ENCODE assay signal across 29 cellular contexts in the genomic region with DNA sequence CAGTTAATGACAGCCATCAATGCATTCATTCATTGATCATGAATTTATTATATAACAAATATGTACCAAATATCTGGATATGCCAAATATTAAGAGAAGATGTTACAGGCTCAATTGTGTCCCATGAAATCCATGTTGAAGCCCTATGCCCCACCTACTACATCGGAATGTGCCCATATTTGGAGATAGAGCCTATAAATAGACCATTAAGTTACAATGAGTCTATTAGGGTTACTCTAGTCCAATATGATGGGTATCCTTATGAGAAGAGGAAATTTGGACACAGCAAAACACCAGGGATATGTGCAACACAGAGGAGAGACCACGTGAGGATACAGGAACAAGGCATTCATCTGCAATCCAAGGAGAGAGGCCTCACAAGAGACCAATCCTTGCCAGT.
"Had no signal": no experiment of that assay in that cellular context is flagged by ENCODE, and none has a peak within 500 bp of the region (broad histone marks: within the 10 kb centered on the region; RNA-seq: fewer than 3 reads in every experiment).

No MANE protein-coding gene starts in this region.

- H3K4me3 ChIP-seq: neural progenitor cell, pancreas, prostate gland, right lobe of liver, sigmoid colon, skin epidermis, smooth muscle cell, spleen, suprapubic skin, testis, tibial artery, transverse colon, upper lobe of right lung, uterus had no signal

- H3K4me1 ChIP-seq: neural progenitor cell, pancreas, prostate gland, right lobe of liver, sigmoid colon, spleen, suprapubic skin, testis, tibial artery, transverse colon, upper lobe of right lung, uterus had no signal

- H3K4me1 Mint-ChIP-seq: naive thymus-derived CD4-positive, alpha-beta T cell; natural killer cell; nephron; neural progenitor cell; stimulated activated memory B cell treated with anti-CD40 and anti-IgM and Interleukin-4, amounts not matched to agents 10 μg/mL and 1 μg/mL and 100 μg/mL, for 72 hours; stimulated activated naive CD8-positive, alpha-beta T cell treated with anti-CD3 and anti-CD28 coated beads, Interleukin-15, amount 100 ng/mL, for 72 hours had no signal

- ATAC-seq: naive thymus-derived CD4-positive, alpha-beta T cell; natural killer cell; pancreas; right cardiac atrium; right lobe of liver; stimulated activated memory B cell treated with anti-CD40 and anti-IgM and Interleukin-4, amounts not matched to agents 10 μg/mL and 1 μg/mL and 100 μg/mL, for 72 hours; stimulated activated naive CD8-positive, alpha-beta T cell treated with anti-CD3 and anti-CD28 coated beads, Interleukin-15, amount 100 ng/mL, for 72 hours; stimulated activated naive CD8-positive, alpha-beta T cell treated with anti-CD3 and anti-CD28 coated beads, Interleukin-15, Interleukin-2, amounts not matched to agents 100 U/mL and 50 U/mL, for 24 hours; upper lobe of right lung had no signal

- H3K9ac ChIP-seq: neural progenitor cell had no signal

- H3K27me3 ChIP-seq: neural progenitor cell, pancreas, sigmoid colon, spleen, suprapubic skin, testis, tibial artery, transverse colon, upper lobe of right lung, uterus had no signal

- H3K27me3 Mint-ChIP-seq: naive thymus-derived CD4-positive, alpha-beta T cell; stimulated activated memory B cell treated with anti-CD40 and anti-IgM and Interleukin-4, amounts not matched to agents 10 μg/mL and 1 μg/mL and 100 μg/mL, for 72 hours; stimulated activated naive CD8-positive, alpha-beta T cell treated with anti-CD3 and anti-CD28 coated beads, Interleukin-15, amount 100 ng/mL, for 72 hours; type B pancreatic cell had no signal

- H3K9me3 Mint-ChIP-seq: naive thymus-derived CD4-positive, alpha-beta T cell; nephron; stimulated activated memory B cell treated with anti-CD40 and anti-IgM and Interleukin-4, amounts not matched to agents 10 μg/mL and 1 μg/mL and 100 μg/mL, for 72 hours; stimulated activated naive CD8-positive, alpha-beta T cell treated with anti-CD3 and anti-CD28 coated beads, Interleukin-15, amount 100 ng/mL, for 72 hours; type B pancreatic cell had no signal

- H3K9me3 ChIP-seq: pancreas, prostate gland, right lobe of liver, sigmoid colon, spleen, suprapubic skin, testis, tibial artery, transverse colon, upper lobe of right lung, uterus had no signal

- FAIRE-seq: pancreas had no signal

- DNase-seq: naive thymus-derived CD4-positive, alpha-beta T cell; natural killer cell; pancreas; right cardiac atrium; right lobe of liver; sigmoid colon; spleen; stimulated activated CD4-positive, alpha-beta T cell treated with anti-CD3 and anti-CD28 coated beads, Interleukin-12 subunit alpha, Interleukin-12 subunit beta, amount 100 ng/mL, for 4 hours; stimulated activated CD4-positive, alpha-beta T cell treated with anti-CD3 and anti-CD28 coated beads, Interleukin-1b, Interleukin-23, amount 100 ng/mL, for 48 hours; stimulated activated CD4-positive, alpha-beta T cell treated with anti-CD3 and anti-CD28 coated beads, Interleukin-4, amount 100 ng/mL, for 1 hour; stimulated activated CD4-positive, alpha-beta T cell treated with anti-CD3 and anti-CD28 coated beads, Interleukin-4, amount 100 ng/mL, for 4 hours; stimulated activated CD8-positive, alpha-beta memory T cell treated with anti-CD3 and anti-CD28 coated beads, Interleukin-4, amount 100 ng/mL, for 48 hours; stimulated activated naive CD4-positive, alpha-beta T cell; stimulated activated naive CD8-positive, alpha-beta T cell treated with anti-CD3 and anti-CD28 coated beads, Interleukin-15, amount 100 ng/mL, for 72 hours; stimulated activated naive CD8-positive, alpha-beta T cell treated with anti-CD3 and anti-CD28 coated beads, Interleukin-15, Interleukin-2, amounts not matched to agents 100 U/mL and 50 U/mL, for 24 hours; substantia nigra; testis; tibial artery; transverse colon; upper lobe of right lung; uterus had no signal

- H3K4me3 Mint-ChIP-seq: naive thymus-derived CD4-positive, alpha-beta T cell; natural killer cell; nephron; neural progenitor cell; stimulated activated memory B cell treated with anti-CD40 and anti-IgM and Interleukin-4, amounts not matched to agents 10 μg/mL and 1 μg/mL and 100 μg/mL, for 72 hours; stimulated activated naive CD8-positive, alpha-beta T cell treated with anti-CD3 and anti-CD28 coated beads, Interleukin-15, amount 100 ng/mL, for 72 hours; type B pancreatic cell had no signal

- H3K4me2 ChIP-seq: neural progenitor cell, smooth muscle cell had no signal

- H3K36me3 ChIP-seq: neural progenitor cell, pancreas, prostate gland, right lobe of liver, sigmoid colon, spleen, suprapubic skin, tibial artery, transverse colon, upper lobe of right lung, uterus had no signal

- H3K27ac ChIP-seq: neural progenitor cell, pancreas, prostate gland, right lobe of liver, sigmoid colon, skin epidermis, spleen, suprapubic skin, testis, tibial artery, transverse colon, upper lobe of right lung, uterus had no signal

- H3K36me3 Mint-ChIP-seq: naive thymus-derived CD4-positive, alpha-beta T cell; natural killer cell; neural progenitor cell; stimulated activated memory B cell treated with anti-CD40 and anti-IgM and Interleukin-4, amounts not matched to agents 10 μg/mL and 1 μg/mL and 100 μg/mL, for 72 hours; type B pancreatic cell had no signal

- H2AFZ ChIP-seq: neural progenitor cell had no signal

- H3K27ac Mint-ChIP-seq: naive thymus-derived CD4-positive, alpha-beta T cell; natural killer cell; nephron; neural progenitor cell; stimulated activated memory B cell treated with anti-CD40 and anti-IgM and Interleukin-4, amounts not matched to agents 10 μg/mL and 1 μg/mL and 100 μg/mL, for 72 hours; stimulated activated naive CD8-positive, alpha-beta T cell treated with anti-CD3 and anti-CD28 coated beads, Interleukin-15, amount 100 ng/mL, for 72 hours; type B pancreatic cell had no signal
